Comparison of ENCODE assay signal across 1 cellular context in genomic region chr16:67525176-67525860, GRCh38.
TF ChIP-seq lines count a peak whose summit lies in the region.

No MANE protein-coding gene starts in this region.

TF ChIP-seq in A549, 52 proteins besides CTCF, POLR2A, EP300 and RAD21 (continued from another document):
- TF ChIP-seq E2F6 (IDR thresholded peaks at IDR 0.05; ENCODE audit: borderline replicate concordance, low read depth): no peak
- no peak for TF ChIP-seq CEBPB (IDR thresholded peaks at IDR 0.05)
- no peak for TF ChIP-seq RNF2 (IDR thresholded peaks at IDR 0.05; ENCODE audit: borderline replicate concordance, low read depth)
- TF ChIP-seq MAFK (IDR thresholded peaks at IDR 0.05; ENCODE audit: partially characterized antibody): no peak
- TF ChIP-seq ZC3H11A (IDR thresholded peaks at IDR 0.05): no peak
TF ChIP-seq in A549: peak in this region for 0.
